ENCODE assay signal across 18 cellular contexts in the genomic region with DNA sequence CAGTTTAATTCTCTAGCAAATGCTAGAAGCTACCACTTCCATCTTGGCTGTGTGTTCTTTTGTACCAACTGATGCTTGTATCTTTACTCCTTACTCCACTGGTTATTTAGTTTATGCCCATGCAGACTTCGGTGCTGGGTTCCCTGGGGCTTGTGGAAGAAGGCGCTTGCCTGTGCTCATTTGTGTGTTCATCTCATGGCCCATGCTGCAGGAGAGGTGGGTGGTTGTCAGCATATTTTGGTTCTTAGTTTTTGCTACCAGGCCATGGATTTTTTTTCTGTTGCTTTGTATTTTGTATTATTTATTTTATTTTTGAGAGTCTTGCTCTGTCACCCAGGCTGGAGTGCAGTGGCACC. TPM values are rescaled to one million over a fixed set of nuclear protein-coding genes. Genes with fewer than 3 reads are reported as not detected.
A peak's percentile ranks its signal among the peaks of the same experiment; 100 is the strongest.
DNase-seq lines count a peak whose midpoint lies in the region; TF ChIP-seq lines count a peak whose summit lies in the region.
"Had no signal": no experiment of that assay in that cellular context is flagged by ENCODE, and none has a peak within 500 bp of the region (broad histone marks: within the 10 kb centered on the region; RNA-seq: fewer than 3 reads in every experiment).

No MANE protein-coding gene starts in this region.

- no peaks in the 10 kb centered on the region for H4K20me1 ChIP-seq in BLaER1

- H3K9me3 ChIP-seq in BLaER1 (no peaks in the 10 kb centered on the region), sigmoid colon (no peaks in the 10 kb centered on the region), ovary (no peaks in the 10 kb centered on the region)
- H3K9me3 ChIP-seq: SJSA1 had no signal

- BruUV-seq in Calu3 (replicated peaks; lab: Mats Ljungman, UMichigan), result no TSS peak

- no peak overlapping the region for H3K9ac ChIP-seq in BLaER1

- H3K27ac ChIP-seq in BLaER1 (no peak overlapping the region), sigmoid colon (peak overlapping the region in 3 of 4 donors; percentile 85 to 92 (median 90)), ovary (no peak overlapping the region)
- H3K27ac ChIP-seq: SJSA1 had no signal

- H3K27me3 Mint-ChIP-seq in CD14-positive monocyte (ENCODE audit: low read depth in 3 of 3), result peaks cover 0 to 2% (median 1%) of the 10 kb centered on the region in 3 donors
- H3K27me3 Mint-ChIP-seq in activated T-helper 1 cell treated with anti-CD3 and anti-CD28 coated beads, Interleukin-12 subunit alpha, Interleukin-12 subunit beta, Interleukin-2, Interleukin-4 antibody, amounts not matched to agents 30 ng/mL and 10 ng/mL and 1 ng/mL, durations not matched to agents 14 hours and 24 hours and 36 hours (ENCODE audit: insufficient read depth), result no peaks in the 10 kb centered on the region
- H3K27me3 Mint-ChIP-seq in Calu3 (ENCODE audit: unreplicated experiment), result no peaks in the 10 kb centered on the region

- no peak for TF ChIP-seq CTCF in CD14-positive monocyte (IDR thresholded peaks at IDR 0.05)
- no peak for TF ChIP-seq CTCF in sigmoid colon (IDR thresholded peaks at IDR 0.05)
- TF ChIP-seq CTCF in Calu3 (IDR thresholded peaks at IDR 0.05; ENCODE audit: unreplicated experiment), result no peak
- TF ChIP-seq CTCF in ovary (IDR thresholded peaks at IDR 0.05), result no peak

- WGBS in sigmoid colon, 2 donors, result 93 to 97% methylated on average over 2 of the region's 2 CpGs
- 93 to 100% (median 98%) methylated on average over 2 of the region's 2 CpGs for WGBS in ovary, 3 donors

- intact Hi-C loops in CD14-positive monocyte (cut with micrococcal nuclease) (no loop called here), sigmoid colon (cut with DNase I) (no loop called here), Calu3 (cut with micrococcal nuclease; ENCODE audit: unreplicated experiment) (no loop called here), ovary (cut with DNase I) (no loop called here)
- intact Hi-C loops in activated T-helper 1 cell treated with anti-CD3 and anti-CD28 coated beads, Interleukin-12 subunit alpha, Interleukin-12 subunit beta, Interleukin-2, Interleukin-4 antibody, amounts not matched to agents 30 ng/mL and 10 ng/mL and 1 ng/mL, durations not matched to agents 14 hours and 24 hours and 36 hours (cut with micrococcal nuclease), result no loop called here

- peaks cover 31% of the 10 kb centered on the region for H3K4me1 ChIP-seq in BLaER1
- H3K4me1 ChIP-seq in sigmoid colon, result peaks cover 0 to 79% (median 63%) of the 10 kb centered on the region in 4 donors
- no peaks in the 10 kb centered on the region for H3K4me1 ChIP-seq in ovary (ENCODE audit: insufficient read depth)

- peak overlapping the region in 5 of 7 donors; percentile 42 to 93 (median 85) for H3K27ac Mint-ChIP-seq in CD14-positive monocyte
- peak overlapping the region; percentile 56 for H3K27ac Mint-ChIP-seq in activated T-helper 1 cell treated with anti-CD3 and anti-CD28 coated beads, Interleukin-12 subunit alpha, Interleukin-12 subunit beta, Interleukin-2, Interleukin-4 antibody, amounts not matched to agents 30 ng/mL and 10 ng/mL and 1 ng/mL, durations not matched to agents 14 hours and 24 hours and 36 hours
- no peak overlapping the region for H3K27ac Mint-ChIP-seq in Calu3 (ENCODE audit: unreplicated experiment)

- H3K9me3 Mint-ChIP-seq in CD14-positive monocyte, result no peaks in the 10 kb centered on the region
- H3K9me3 Mint-ChIP-seq in activated T-helper 1 cell treated with anti-CD3 and anti-CD28 coated beads, Interleukin-12 subunit alpha, Interleukin-12 subunit beta, Interleukin-2, Interleukin-4 antibody, amounts not matched to agents 30 ng/mL and 10 ng/mL and 1 ng/mL, durations not matched to agents 14 hours and 24 hours and 36 hours, result no peaks in the 10 kb centered on the region
- H3K9me3 Mint-ChIP-seq in Calu3 (ENCODE audit: low read depth, unreplicated experiment), result no peaks in the 10 kb centered on the region

- no peak for TF ChIP-seq EP300 in sigmoid colon (IDR thresholded peaks at IDR 0.05)
- TF ChIP-seq EP300 in ovary (IDR thresholded peaks at IDR 0.05), result no peak

- TF ChIP-seq POLR2A in sigmoid colon (IDR thresholded peaks at IDR 0.05) (no peak), ovary (IDR thresholded peaks at IDR 0.05) (no peak)

- H3K4me2 ChIP-seq in BLaER1, result 0 out of 2 replicates have a peak overlapping the region, but pooled peaks have one; percentile 61

- H3K4me3 ChIP-seq in BLaER1 (no peak overlapping the region), sigmoid colon (no peak overlapping the region), ovary (no peak overlapping the region)
- H3K4me3 ChIP-seq: SJSA1 had no signal

- H3K36me3 Mint-ChIP-seq in CD14-positive monocyte (peaks cover 24 to 55% of the 10 kb centered on the region in 2 donors), Calu3 (ENCODE audit: insufficient read depth, unreplicated experiment) (peaks cover 6% of the 10 kb centered on the region)
- H3K36me3 Mint-ChIP-seq in activated T-helper 1 cell treated with anti-CD3 and anti-CD28 coated beads, Interleukin-12 subunit alpha, Interleukin-12 subunit beta, Interleukin-2, Interleukin-4 antibody, amounts not matched to agents 30 ng/mL and 10 ng/mL and 1 ng/mL, durations not matched to agents 14 hours and 24 hours and 36 hours (ENCODE audit: low read depth), result peaks cover 32% of the 10 kb centered on the region

- H3K4me1 Mint-ChIP-seq in CD14-positive monocyte (peaks cover 73% of the 10 kb centered on the region), Calu3 (ENCODE audit: low read depth, unreplicated experiment) (peaks cover 35% of the 10 kb centered on the region)
- peaks cover 64% of the 10 kb centered on the region for H3K4me1 Mint-ChIP-seq in activated T-helper 1 cell treated with anti-CD3 and anti-CD28 coated beads, Interleukin-12 subunit alpha, Interleukin-12 subunit beta, Interleukin-2, Interleukin-4 antibody, amounts not matched to agents 30 ng/mL and 10 ng/mL and 1 ng/mL, durations not matched to agents 14 hours and 24 hours and 36 hours (ENCODE audit: low read depth)

- DNase-seq in CD14-positive monocyte (ENCODE audit: low spot score), result no peak
- no peak for DNase-seq in activated T-helper 1 cell treated with anti-CD3 and anti-CD28 coated beads, Interleukin-12 subunit alpha, Interleukin-12 subunit beta, Interleukin-2, Interleukin-4 antibody, amounts not matched to agents 30 ng/mL and 10 ng/mL and 1 ng/mL, durations not matched to agents 14 hours and 24 hours and 36 hours (ENCODE audit: low spot score)
- DNase-seq in sigmoid colon, result no peak
- no peak for DNase-seq in Calu3
- DNase-seq in HCEC 1CT, result no peak
- no peak for DNase-seq in ovary
- DNase-seq: COR-L47, DMS153, GDM1, H7, KG1, NCI-H1436, NCI-H1930, NCI-H226, NCI-H526, PC-3 had no signal

- CTCF ChIA-PET in Calu3 (lab: Charles Lee), result interaction anchor here (0.7 kb wide), 1 partner anchor 46 kb away, joined by 4 read pairs; no protein-coding TSS in a partner anchor

- no peaks in the 10 kb centered on the region for H3K27me3 ChIP-seq in BLaER1
- no peaks in the 10 kb centered on the region for H3K27me3 ChIP-seq in sigmoid colon
- H3K27me3 ChIP-seq in ovary, result no peaks in the 10 kb centered on the region
- H3K27me3 ChIP-seq: SJSA1 had no signal

- H3K4me3 Mint-ChIP-seq in CD14-positive monocyte, result no peak overlapping the region
- H3K4me3 Mint-ChIP-seq in activated T-helper 1 cell treated with anti-CD3 and anti-CD28 coated beads, Interleukin-12 subunit alpha, Interleukin-12 subunit beta, Interleukin-2, Interleukin-4 antibody, amounts not matched to agents 30 ng/mL and 10 ng/mL and 1 ng/mL, durations not matched to agents 14 hours and 24 hours and 36 hours, result no peak overlapping the region
- H3K4me3 Mint-ChIP-seq in Calu3 (ENCODE audit: low read depth, unreplicated experiment), result no peak overlapping the region

- H3K36me3 ChIP-seq in BLaER1 (no peaks in the 10 kb centered on the region), sigmoid colon (no peaks in the 10 kb centered on the region), ovary (no peaks in the 10 kb centered on the region)
- H3K36me3 ChIP-seq: SJSA1 had no signal

RNA-seq across cellular contexts. Expression of gene MICAL2, which starts 22.4 kb away (rescaled TPM):
- polyA plus RNA-seq in CD14-positive monocyte (10 to 100 TPM; 39.8 to 72.5 TPM), sigmoid colon (10 to 100 TPM; 36.6 to 92.2 (median 91.1) TPM), ovary (10 to 100 TPM; 10.7 to 73.6 TPM)
- total RNA-seq in activated T-helper 1 cell treated with anti-CD3 and anti-CD28 coated beads, Interleukin-12 subunit alpha, Interleukin-12 subunit beta, Interleukin-2, Interleukin-4 antibody, amounts not matched to agents 30 ng/mL and 10 ng/mL and 1 ng/mL, durations not matched to agents 14 hours and 24 hours and 36 hours, result 595 and 619 TPM in 2 replicates
- total RNA-seq in sigmoid colon (100 to 1,000 TPM; 115 to 145 (median 130) TPM), Calu3 (2022) (191 and 202 TPM in 2 replicates), ovary (10 to 100 TPM; 11.0 to 68.5 (median 32.5) TPM)

Comparison
In these comparisons a context has a peak if more than half of its experiments do, and no peak if none do; other contexts are left out.
1. H3K27ac ChIP-seq: peak in sigmoid colon (3 of 4); none in BLaER1 (single experiment) and ovary (0 of 2).